21 cellular contexts compared by ENCODE assay signal in the genomic region with DNA sequence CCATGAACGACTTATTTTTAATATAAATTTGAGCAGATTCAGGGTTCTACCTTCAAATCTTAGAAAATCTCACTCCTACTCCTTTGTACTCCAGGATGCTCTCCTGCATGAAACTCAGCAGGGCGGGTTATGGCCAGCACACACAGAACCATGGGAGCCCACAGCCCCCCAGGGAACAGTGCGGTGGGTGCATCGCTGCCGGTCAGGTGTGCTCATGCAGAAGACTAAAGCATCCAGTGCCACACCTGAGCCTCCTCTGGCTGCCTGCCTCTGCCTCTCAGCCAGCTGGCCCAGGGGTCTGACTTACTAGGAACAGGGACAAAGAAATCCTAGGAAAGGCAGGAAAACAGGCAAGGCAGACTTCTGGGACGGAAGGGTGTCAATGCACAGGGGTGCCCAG. TPM values are rescaled to one million over a fixed set of nuclear protein-coding genes. Genes with fewer than 3 reads are reported as not detected.
DNase-seq lines count a peak whose midpoint lies in the region; ATAC-seq and TF ChIP-seq lines count a peak whose summit lies in the region.
"Had no signal": no experiment of that assay in that cellular context is flagged by ENCODE, and none has a peak within 500 bp of the region (broad histone marks: within the 10 kb centered on the region; RNA-seq: fewer than 3 reads in every experiment).

No MANE protein-coding gene starts in this region.

- H3K4me1 Mint-ChIP-seq in CD8-positive, alpha-beta memory T cell, result peaks cover 44 to 81% (median 62%) of the 10 kb centered on the region in 3 donors
- peaks cover 42% of the 10 kb centered on the region for H3K4me1 Mint-ChIP-seq in glutamatergic neuron (ENCODE audit: low read depth, unreplicated experiment)

- peaks cover 0 to 4% of the 10 kb centered on the region in 2 donors for H3K27me3 Mint-ChIP-seq in CD8-positive, alpha-beta memory T cell
- peaks cover 13% of the 10 kb centered on the region for H3K27me3 Mint-ChIP-seq in glutamatergic neuron (ENCODE audit: unreplicated experiment)
- H3K27me3 Mint-ChIP-seq: activated naive CD8-positive, alpha-beta T cell treated with anti-CD3 and anti-CD28 coated beads for 36 hours had no signal

- no peaks in the 10 kb centered on the region for H3K27me3 ChIP-seq in CD8-positive, alpha-beta memory T cell (ENCODE audit: insufficient read depth, low read length, poor library complexity, severe bottlenecking)
- H3K27me3 ChIP-seq in Panc1 (ENCODE audit: control insufficient read depth, insufficient read depth, low read length) (no peaks in the 10 kb centered on the region), rectal smooth muscle tissue (ENCODE audit: control insufficient read depth, insufficient read depth, low read length) (no peaks in the 10 kb centered on the region)
- H3K27me3 ChIP-seq: brain microvascular endothelial cell, right atrium auricular region had no signal

- H3K9me3 Mint-ChIP-seq in CD8-positive, alpha-beta memory T cell, result no peaks in the 10 kb centered on the region
- H3K9me3 Mint-ChIP-seq in glutamatergic neuron (ENCODE audit: unreplicated experiment), result peaks cover 18% of the 10 kb centered on the region
- H3K9me3 Mint-ChIP-seq: activated naive CD8-positive, alpha-beta T cell treated with anti-CD3 and anti-CD28 coated beads for 36 hours had no signal

- BruUV-seq in Panc1 (replicated peaks; lab: Mats Ljungman, UMichigan), result TSS peak; percentile 11

- peak overlapping the region in 7 of 8 donors; percentile 38 to 78 (median 69) for H3K27ac Mint-ChIP-seq in CD8-positive, alpha-beta memory T cell
- H3K27ac Mint-ChIP-seq in glutamatergic neuron (ENCODE audit: unreplicated experiment), result peak overlapping the region; percentile 88
- H3K27ac Mint-ChIP-seq: activated naive CD8-positive, alpha-beta T cell treated with anti-CD3 and anti-CD28 coated beads for 36 hours had no signal

- H3K4me3 ChIP-seq in CD8-positive, alpha-beta memory T cell (ENCODE audit: low read length), result no peak overlapping the region
- H3K4me3 ChIP-seq in Panc1 (ENCODE audit: low read depth in 2 of 2, low read length in 2 of 2) (no peak overlapping the region), rectal smooth muscle tissue (ENCODE audit: low read length) (no peak overlapping the region), foreskin fibroblast (ENCODE audit: low read depth in 1 of 2, low read length in 2 of 2) (no peak overlapping the region)
- H3K4me3 ChIP-seq: GM23248, right atrium auricular region had no signal

- H3K4me3 Mint-ChIP-seq in CD8-positive, alpha-beta memory T cell, result no peak overlapping the region
- peak overlapping the region; percentile 59 for H3K4me3 Mint-ChIP-seq in glutamatergic neuron (ENCODE audit: unreplicated experiment)
- H3K4me3 Mint-ChIP-seq: activated naive CD8-positive, alpha-beta T cell treated with anti-CD3 and anti-CD28 coated beads for 36 hours had no signal

- no peak for DNase-seq in CD8-positive, alpha-beta memory T cell
- no peak for DNase-seq in Panc1 (ENCODE audit: low read depth, low spot score)
- no peak for DNase-seq in glutamatergic neuron
- DNase-seq in head of caudate nucleus, result no peak
- DNase-seq in GF-D8 (lab: John Stamatoyannopoulos, UW), result no peak
- no peak for DNase-seq in foreskin fibroblast
- DNase-seq: activated CD4-positive, alpha-beta T cell treated with anti-CD3 and anti-CD28 coated beads, Interleukin-2, amount 50 U/mL, for 4 hours; activated naive CD8-positive, alpha-beta T cell treated with anti-CD3 and anti-CD28 coated beads for 36 hours; brain microvascular endothelial cell; Caco-2; cortex of kidney; EL; GM23248; NCI-H1105 treated with DMSO at 0.1 percent for 48 hours; NCI-H2081 treated with DMSO at 0.1 percent for 48 hours; NCI-H510A treated with DMSO at 0.1 percent for 48 hours; SHP77 treated with DMSO at 0.1 percent for 48 hours had no signal

- POLR2A ChIA-PET in CD8-positive, alpha-beta memory T cell (lab: Charles Lee), result no interaction called here
- POLR2A ChIA-PET in Panc1 (lab: Charles Lee), result no interaction called here

- H3K4me1 ChIP-seq in CD8-positive, alpha-beta memory T cell (ENCODE audit: insufficient read depth, low read length), result peaks cover 36% of the 10 kb centered on the region
- peaks cover 5% of the 10 kb centered on the region for H3K4me1 ChIP-seq in Panc1 (ENCODE audit: control insufficient read depth, insufficient read depth, low read length)
- no peaks in the 10 kb centered on the region for H3K4me1 ChIP-seq in rectal smooth muscle tissue (ENCODE audit: control insufficient read depth, insufficient read depth, low read length)

- intact Hi-C loops in Panc1 (cut with micrococcal nuclease; ENCODE audit: unreplicated experiment) (no loop called here), head of caudate nucleus (cut with DNase I) (no loop called here)

- TF ChIP-seq CTCF in Panc1 (IDR thresholded peaks at IDR 0.05), result no peak
- no peak for TF ChIP-seq CTCF in glutamatergic neuron (IDR thresholded peaks at IDR 0.05; ENCODE audit: partially characterized antibody, unreplicated experiment)
- no peak for TF ChIP-seq CTCF in foreskin fibroblast (IDR thresholded peaks at IDR 0.05; ENCODE audit: low read depth, low read length)

- no peak overlapping the region for H3K27ac ChIP-seq in CD8-positive, alpha-beta memory T cell (ENCODE audit: low read depth, low read length)
- H3K27ac ChIP-seq in Panc1 (ENCODE audit: low read length), result no peak overlapping the region
- no peak overlapping the region for H3K27ac ChIP-seq in rectal smooth muscle tissue (ENCODE audit: low read depth, low read length)
- H3K27ac ChIP-seq: brain microvascular endothelial cell, GM23248, right atrium auricular region had no signal

- ATAC-seq in Panc1, result no peak
- ATAC-seq in GM19395 (IDR thresholded peaks at IDR 0.05; ENCODE audit: unreplicated experiment), result no peak
- ATAC-seq: HepG2 had no signal

- peaks cover 0 to 87% (median 30%) of the 10 kb centered on the region in 3 donors for H3K36me3 Mint-ChIP-seq in CD8-positive, alpha-beta memory T cell
- no peaks in the 10 kb centered on the region for H3K36me3 Mint-ChIP-seq in glutamatergic neuron (ENCODE audit: unreplicated experiment)

- peak overlapping the region; percentile 17 for H3K9ac ChIP-seq in rectal smooth muscle tissue (ENCODE audit: low read length)
- H3K9ac ChIP-seq: GM23248 had no signal

- CTCF ChIA-PET in CD8-positive, alpha-beta memory T cell (lab: Charles Lee), result no interaction called here
- CTCF ChIA-PET in Panc1 (lab: Charles Lee), result no interaction called here

- peaks cover 54% of the 10 kb centered on the region for H3K36me3 ChIP-seq in CD8-positive, alpha-beta memory T cell (ENCODE audit: insufficient read depth, low read length)
- H3K36me3 ChIP-seq in Panc1 (ENCODE audit: control insufficient read depth, insufficient read depth, low read length), result peaks cover 48% of the 10 kb centered on the region
- H3K36me3 ChIP-seq in rectal smooth muscle tissue (ENCODE audit: control insufficient read depth, insufficient read depth, low read length), result peaks cover 37% of the 10 kb centered on the region

- in situ Hi-C loops in Panc1 (cut with HindIII; ENCODE audit: low pct_unique_long_range_greater_than_20kb, low sequenced_read_pairs), result no loop called here

- H3K9me3 ChIP-seq in CD8-positive, alpha-beta memory T cell (ENCODE audit: low read length), result no peaks in the 10 kb centered on the region
- H3K9me3 ChIP-seq in Panc1 (ENCODE audit: control insufficient read depth, insufficient read depth, low read depth, low read length), result no peaks in the 10 kb centered on the region
- H3K9me3 ChIP-seq: Caco-2, right atrium auricular region had no signal

RNA-seq across cellular contexts. Expression of a gene that starts 31.8 kb away (rescaled TPM):
- total RNA-seq in CD8-positive, alpha-beta memory T cell, result 100 to 1,000 TPM; 296 to 299 TPM
- 325 TPM for polyA plus RNA-seq in CD8-positive, alpha-beta memory T cell
- total RNA-seq in Panc1 (2021; ENCODE audit: unreplicated experiment) (263 TPM), glutamatergic neuron (ENCODE audit: unreplicated experiment) (272 TPM)
- polyA plus RNA-seq in Panc1 (2012; ENCODE audit: insufficient read length), result 215 TPM
